12 cellular contexts compared by ENCODE assay signal in genomic region chr1:164563821-164564251, GRCh38. TPM values are rescaled to one million over a fixed set of nuclear protein-coding genes. Genes with fewer than 3 reads are reported as not detected.
A peak's percentile ranks its signal among the peaks of the same experiment; 100 is the strongest.
DNase-seq lines count a peak whose midpoint lies in the region; ATAC-seq and TF ChIP-seq lines count a peak whose summit lies in the region.
"Had no signal": no experiment of that assay in that cellular context is flagged by ENCODE, and none has a peak within 500 bp of the region (broad histone marks: within the 10 kb centered on the region; RNA-seq: fewer than 3 reads in every experiment).

No MANE protein-coding gene starts in this region.

- H3K27ac ChIP-seq in esophagus muscularis mucosa (replicated peaks in 1 of 4) (peak overlapping the region; percentile 84 to 90 (median 86)), neural progenitor cell (no peak overlapping the region), neuronal stem cell (replicated peaks; ENCODE audit: low read length) (no peak overlapping the region)
- H3K27ac ChIP-seq: C4-2B had no signal

- H2AFZ ChIP-seq in neural progenitor cell (replicated peaks) (no peak overlapping the region), neuronal stem cell (ENCODE audit: low read length) (no peak overlapping the region)

- H3K79me2 ChIP-seq in neural progenitor cell (ENCODE audit: low read depth), result peaks cover 92% of the 10 kb centered on the region

- H2BK5ac ChIP-seq in neuronal stem cell (ENCODE audit: low read length), result no peak overlapping the region

- H3K27me3 ChIP-seq in esophagus muscularis mucosa (no peaks in the 10 kb centered on the region), neural progenitor cell (no peaks in the 10 kb centered on the region), neuronal stem cell (ENCODE audit: control insufficient read depth in 3 of 3, insufficient read depth in 3 of 3, low read depth in 1 of 3, low read length in 3 of 3) (no peaks in the 10 kb centered on the region)

- peak overlapping the region; percentile 37 for H3K27ac Mint-ChIP-seq in neural progenitor cell

- no peak for TF ChIP-seq EP300 in esophagus muscularis mucosa (IDR thresholded peaks at IDR 0.05)

- no peak for TF ChIP-seq POLR2A in esophagus muscularis mucosa (IDR thresholded peaks at IDR 0.05; ENCODE audit: low read depth)

- H3K4me3 ChIP-seq in esophagus muscularis mucosa (peak overlapping the region; percentile 71 to 86 (median 78)), neural progenitor cell (peak overlapping the region; percentile 81), neuronal stem cell (ENCODE audit: low read length in 2 of 2) (peak overlapping the region in 1 of 2 donors; percentile 17)

- H3K9ac ChIP-seq in neural progenitor cell, result no peak overlapping the region
- H3K9ac ChIP-seq in neuronal stem cell (ENCODE audit: low read depth, low read length, poor library complexity), result no peak overlapping the region

- no peak overlapping the region for H3K23ac ChIP-seq in neuronal stem cell (ENCODE audit: low read depth, low read length, poor library complexity)

- no peak overlapping the region for H4K91ac ChIP-seq in neuronal stem cell (ENCODE audit: low read depth, low read length, poor library complexity)

- H3K27me3 Mint-ChIP-seq in neural progenitor cell (ENCODE audit: insufficient read depth, low read depth), result no peaks in the 10 kb centered on the region

- ATAC-seq in HG03521 (IDR thresholded peaks at IDR 0.05; ENCODE audit: unreplicated experiment), result no peak
- ATAC-seq: HCT116 had no signal

- H3K4me1 ChIP-seq in esophagus muscularis mucosa (peaks cover 8 to 42% (median 34%) of the 10 kb centered on the region in 4 donors), neural progenitor cell (peaks cover 50% of the 10 kb centered on the region), neuronal stem cell (ENCODE audit: control insufficient read depth in 2 of 2, insufficient read depth in 1 of 2, low read depth in 1 of 2, low read length in 2 of 2) (peaks cover 2 to 13% of the 10 kb centered on the region in 2 donors)

- peaks cover 66% of the 10 kb centered on the region for H4K20me1 ChIP-seq in neural progenitor cell (ENCODE audit: low read depth)

- TF ChIP-seq CTCF in esophagus muscularis mucosa (IDR thresholded peaks at IDR 0.05) (no peak), neural progenitor cell (IDR thresholded peaks at IDR 0.05) (no peak)

- peak overlapping the region; percentile 100 for H3K4me3 Mint-ChIP-seq in neural progenitor cell

- peaks cover 22% of the 10 kb centered on the region for H3F3A ChIP-seq in neural progenitor cell (ENCODE audit: low read depth)

- no peak overlapping the region for H3K14ac ChIP-seq in neuronal stem cell (ENCODE audit: low read length)

- H3K36me3 ChIP-seq in esophagus muscularis mucosa (no peaks in the 10 kb centered on the region), neural progenitor cell (no peaks in the 10 kb centered on the region), neuronal stem cell (replicated peaks in 1 of 2; ENCODE audit: control insufficient read depth in 2 of 2, insufficient read depth in 2 of 2, low read length in 2 of 2) (peaks cover 0 to 52% of the 10 kb centered on the region in 2 donors)

- peaks cover 50% of the 10 kb centered on the region for H3K4me1 Mint-ChIP-seq in neural progenitor cell

- H3K18ac ChIP-seq in neuronal stem cell (ENCODE audit: low read length), result no peak overlapping the region

- H3K4ac ChIP-seq in neuronal stem cell (ENCODE audit: low read length), result no peak overlapping the region

- no peak overlapping the region for H2BK120ac ChIP-seq in neuronal stem cell (ENCODE audit: low read depth, low read length)

- no peak overlapping the region for H2BK12ac ChIP-seq in neuronal stem cell (ENCODE audit: low read length)

- no peaks in the 10 kb centered on the region for H3K9me3 ChIP-seq in esophagus muscularis mucosa
- H3K9me3 ChIP-seq in neural progenitor cell (ENCODE audit: low read depth), result no peaks in the 10 kb centered on the region
- peaks cover 0 to 3% of the 10 kb centered on the region in 2 donors for H3K9me3 ChIP-seq in neuronal stem cell (replicated peaks in 1 of 2; ENCODE audit: control insufficient read depth in 2 of 2, insufficient read depth in 1 of 2, low read depth in 1 of 2, low read length in 2 of 2)

- H4K8ac ChIP-seq in neuronal stem cell (ENCODE audit: low read depth, low read length), result no peak overlapping the region

- H3K9me3 Mint-ChIP-seq in neural progenitor cell, result peaks cover 5% of the 10 kb centered on the region

- H3K79me1 ChIP-seq in neuronal stem cell (ENCODE audit: low read depth, low read length), result peaks cover 2% of the 10 kb centered on the region

- H3K4me2 ChIP-seq in neural progenitor cell (peak overlapping the region; percentile 93), neuronal stem cell (ENCODE audit: insufficient read depth, low read length, poor library complexity, severe bottlenecking) (no peak overlapping the region)

- no peak overlapping the region for H2BK15ac ChIP-seq in neuronal stem cell (ENCODE audit: low read length)

- DNase-seq in A172 (ENCODE audit: low spot score) (peak; percentile 22), NCI-H82 treated with DMSO at 0.1 percent for 48 hours (lab: John Stamatoyannopoulos, UW; ENCODE audit: unreplicated experiment) (peak; percentile 86), esophagus muscularis mucosa (ENCODE audit: extremely low spot score) (no peak), neural progenitor cell (ENCODE audit: low spot score) (no peak), neuronal stem cell (ENCODE audit: low spot score) (no peak)
- DNase-seq in stimulated activated CD4-positive, alpha-beta T cell treated with anti-CD3 and anti-CD28 coated beads, Interleukin-12 subunit alpha, Interleukin-12 subunit beta, amount 100 ng/mL, for 4 hours, result no peak
- DNase-seq in stimulated activated CD4-positive, alpha-beta T cell treated with anti-CD3 and anti-CD28 coated beads, Interleukin-4, amount 100 ng/mL, for 24 hours, result no peak
- DNase-seq: activated CD4-positive, alpha-beta T cell treated with anti-CD3 and anti-CD28 coated beads for 48 hours; cortex of kidney had no signal

- intact Hi-C loops in esophagus muscularis mucosa (cut with DNase I), result loop anchor here (5.0 to 10.0 kb wide), 3 partner anchors 53 to 223 kb away; no protein-coding TSS in a partner anchor

- H3K36me3 Mint-ChIP-seq in neural progenitor cell, result peaks cover 21% of the 10 kb centered on the region

- no peak overlapping the region for H2AK5ac ChIP-seq in neuronal stem cell (ENCODE audit: low read depth, low read length)

- 41% methylated on average over 9 of the region's 9 CpGs for WGBS in esophagus muscularis mucosa
- WGBS in neuronal stem cell (ENCODE audit: extremely low coverage in 2 of 2, insufficient read length in 2 of 2, insufficient replicate concordance in 1 of 2), 2 donors, result no CpG with 5 or more reads among the region's 9 CpGs

RNA-seq across cellular contexts. Expression of gene PBX1, which starts 4.9 kb away (rescaled TPM):
- total RNA-seq in A172 (2014; rRNA removed; shearing (Covaris generic)), result 10.0 and 11.7 TPM in 2 replicates
- total RNA-seq in esophagus muscularis mucosa, result 100 to 1,000 TPM in 2 of 4 donors, 10 to 100 TPM in 2; 89.6 to 138 (median 112) TPM
- total RNA-seq in neural progenitor cell (ENCODE audit: low replicate concordance), result 75.0 and 91.1 TPM in 2 replicates
- 53.3 TPM for polyA plus RNA-seq in neuronal stem cell (2013, experiment 1 of 2)
- 55.6 TPM for polyA plus RNA-seq in neuronal stem cell (2013, experiment 2 of 2)

Comparison
In these comparisons a context has a peak if more than half of its experiments do, and no peak if none do; other contexts are left out.
1. DNase-seq: peak in A172 (single experiment) and NCI-H82 treated with DMSO at 0.1 percent for 48 hours (single experiment); none in esophagus muscularis mucosa (single experiment), neural progenitor cell (single experiment), neuronal stem cell (single experiment), stimulated activated CD4-positive, alpha-beta T cell treated with anti-CD3 and anti-CD28 coated beads, Interleukin-12 subunit alpha, Interleukin-12 subunit beta, amount 100 ng/mL, for 4 hours (single experiment) and stimulated activated CD4-positive, alpha-beta T cell treated with anti-CD3 and anti-CD28 coated beads, Interleukin-4, amount 100 ng/mL, for 24 hours (single experiment).
2. H3K27ac ChIP-seq: peak in esophagus muscularis mucosa (4 of 4); none in neural progenitor cell (single experiment) and neuronal stem cell (single experiment).